In the genomic region with DNA sequence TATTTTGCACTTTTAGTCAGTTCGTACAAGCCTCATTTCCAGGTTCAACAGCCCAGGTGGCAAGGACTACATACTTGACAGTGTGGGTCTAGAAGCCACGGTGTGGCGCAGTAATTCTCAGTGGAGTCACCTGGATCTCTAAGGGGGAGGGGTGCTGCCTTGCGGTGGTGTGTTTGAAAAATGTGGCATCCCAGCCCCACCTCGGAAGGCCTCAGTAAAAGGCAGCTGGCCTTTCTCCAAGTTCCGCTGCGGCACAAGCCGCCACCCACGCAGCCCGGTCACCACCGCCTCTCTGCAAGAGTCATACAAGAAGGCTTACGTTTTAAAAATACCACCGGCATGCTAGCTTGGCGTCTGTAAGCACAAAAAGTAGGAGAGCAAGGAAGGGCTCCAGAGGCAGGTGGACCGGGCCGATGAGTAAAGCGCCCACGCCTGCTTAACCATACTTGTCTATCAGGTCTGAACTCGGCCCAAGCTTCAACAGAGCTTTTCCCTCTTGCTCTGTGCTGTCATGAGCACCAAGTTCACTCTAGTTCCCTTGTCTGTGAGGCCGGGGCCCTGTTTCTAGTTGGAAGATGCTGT, we compare ENCODE assay signal across 8 cellular contexts. TPM values are rescaled to one million over a fixed set of nuclear protein-coding genes. Genes with fewer than 3 reads are reported as not detected.
DNase-seq lines count a peak whose midpoint lies in the region; ATAC-seq and TF ChIP-seq lines count a peak whose summit lies in the region.

No MANE protein-coding gene starts in this region.

- TF ChIP-seq CTCF in GM12865 (IDR thresholded peaks at IDR 0.05; ENCODE audit: insufficient read depth, low read depth, low read length, missing control alignments): peak; percentile 27
- TF ChIP-seq CTCF in HFFc6 (IDR thresholded peaks at IDR 0.05): no peak

- no peaks in the 10 kb centered on the region for H3K27me3 ChIP-seq in muscle layer of duodenum (ENCODE audit: low read depth, low read length)

- no peaks in the 10 kb centered on the region for H3K9me3 ChIP-seq in muscle layer of duodenum (ENCODE audit: control insufficient read depth in 1 of 2, low read length in 2 of 2)

- H3K36me3 ChIP-seq in muscle layer of duodenum (ENCODE audit: control insufficient read depth in 1 of 2, insufficient read depth in 2 of 2, low read length in 2 of 2): no peaks in the 10 kb centered on the region

- H3K27ac Mint-ChIP-seq in HFFc6: peak overlapping the region; percentile 90
- H3K27ac Mint-ChIP-seq in activated CD4-positive, alpha-beta T cell treated with anti-CD3 and anti-CD28 coated beads, Interleukin-2, amount 10 ng/mL, durations not matched to agents 24 days and 14 days: peak overlapping the region; percentile 68
- peak overlapping the region; percentile 28 for H3K27ac Mint-ChIP-seq in stimulated activated memory B cell treated with anti-CD40 and anti-IgM and Interleukin-4, amounts not matched to agents 10 μg/mL and 1 μg/mL and 100 μg/mL, for 72 hours

- DNase-seq in GM12865 (ENCODE audit: low read depth) (peak; percentile 92), HFFc6 (peak; percentile 88), NAMALWA (ENCODE audit: low spot score) (peak; percentile 64), dedifferentiated amniotic fluid mesenchymal stem cell (ENCODE audit: extremely low spot score) (peak; percentile 79), SKM-1 treated with dmso at 0.1 percent for 144 hours (lab: John Stamatoyannopoulos, UW; ENCODE audit: unreplicated experiment) (no peak)
- DNase-seq in activated CD4-positive, alpha-beta T cell treated with anti-CD3 and anti-CD28 coated beads, Interleukin-2, amount 10 ng/mL, durations not matched to agents 24 days and 14 days: peak; percentile 89

- H3K4me1 ChIP-seq in muscle layer of duodenum (ENCODE audit: control insufficient read depth in 1 of 2, insufficient read depth in 2 of 2, low read length in 2 of 2): peaks cover 22 to 31% of the 10 kb centered on the region in 2 donors

- H3K4me3 ChIP-seq in GM12865 (ENCODE audit: low read depth, low read length) (no peak overlapping the region), muscle layer of duodenum (ENCODE audit: low read depth in 1 of 2, low read length in 2 of 2) (peak overlapping the region; percentile 12 to 25)

- no peaks in the 10 kb centered on the region for H3K9me3 Mint-ChIP-seq in HFFc6
- no peaks in the 10 kb centered on the region for H3K9me3 Mint-ChIP-seq in activated CD4-positive, alpha-beta T cell treated with anti-CD3 and anti-CD28 coated beads, Interleukin-2, amount 10 ng/mL, durations not matched to agents 24 days and 14 days
- no peaks in the 10 kb centered on the region for H3K9me3 Mint-ChIP-seq in stimulated activated memory B cell treated with anti-CD40 and anti-IgM and Interleukin-4, amounts not matched to agents 10 μg/mL and 1 μg/mL and 100 μg/mL, for 72 hours

- H3K36me3 Mint-ChIP-seq in HFFc6 (ENCODE audit: low read depth): peaks cover 5% of the 10 kb centered on the region; the same call in 1 of the 2 replicates
- H3K36me3 Mint-ChIP-seq in activated CD4-positive, alpha-beta T cell treated with anti-CD3 and anti-CD28 coated beads, Interleukin-2, amount 10 ng/mL, durations not matched to agents 24 days and 14 days (ENCODE audit: low read depth): no peaks in the 10 kb centered on the region
- peaks cover 4% of the 10 kb centered on the region for H3K36me3 Mint-ChIP-seq in stimulated activated memory B cell treated with anti-CD40 and anti-IgM and Interleukin-4, amounts not matched to agents 10 μg/mL and 1 μg/mL and 100 μg/mL, for 72 hours

- peak overlapping the region; percentile 72 for H3K4me3 Mint-ChIP-seq in HFFc6
- H3K4me3 Mint-ChIP-seq in activated CD4-positive, alpha-beta T cell treated with anti-CD3 and anti-CD28 coated beads, Interleukin-2, amount 10 ng/mL, durations not matched to agents 24 days and 14 days: peak overlapping the region; percentile 42
- peak overlapping the region; percentile 3 for H3K4me3 Mint-ChIP-seq in stimulated activated memory B cell treated with anti-CD40 and anti-IgM and Interleukin-4, amounts not matched to agents 10 μg/mL and 1 μg/mL and 100 μg/mL, for 72 hours

- intact Hi-C loops in activated CD4-positive, alpha-beta T cell treated with anti-CD3 and anti-CD28 coated beads, Interleukin-2, amount 10 ng/mL, durations not matched to agents 24 days and 14 days (cut with micrococcal nuclease): loop anchor here (1.0 to 5.0 kb wide), 7 partner anchors 24 to 170 kb away; no protein-coding TSS in a partner anchor

- peaks cover 94% of the 10 kb centered on the region for H3K4me1 Mint-ChIP-seq in HFFc6 (ENCODE audit: low read depth)
- peaks cover 40% of the 10 kb centered on the region for H3K4me1 Mint-ChIP-seq in activated CD4-positive, alpha-beta T cell treated with anti-CD3 and anti-CD28 coated beads, Interleukin-2, amount 10 ng/mL, durations not matched to agents 24 days and 14 days
- peaks cover 65% of the 10 kb centered on the region for H3K4me1 Mint-ChIP-seq in stimulated activated memory B cell treated with anti-CD40 and anti-IgM and Interleukin-4, amounts not matched to agents 10 μg/mL and 1 μg/mL and 100 μg/mL, for 72 hours

- ATAC-seq in stimulated activated memory B cell treated with anti-CD40 and anti-IgM and Interleukin-4, amounts not matched to agents 10 μg/mL and 1 μg/mL and 100 μg/mL, for 72 hours: peak; percentile 82

- H3K27me3 Mint-ChIP-seq in HFFc6 (ENCODE audit: insufficient read depth): peaks cover 5% of the 10 kb centered on the region
- H3K27me3 Mint-ChIP-seq in activated CD4-positive, alpha-beta T cell treated with anti-CD3 and anti-CD28 coated beads, Interleukin-2, amount 10 ng/mL, durations not matched to agents 24 days and 14 days: peaks cover 8% of the 10 kb centered on the region
- H3K27me3 Mint-ChIP-seq in stimulated activated memory B cell treated with anti-CD40 and anti-IgM and Interleukin-4, amounts not matched to agents 10 μg/mL and 1 μg/mL and 100 μg/mL, for 72 hours: peaks cover 20% of the 10 kb centered on the region

- peak overlapping the region; percentile 26 for H3K27ac ChIP-seq in muscle layer of duodenum (ENCODE audit: low read length)

RNA-seq across cellular contexts. Expression of a gene that starts 49.5 kb away (rescaled TPM):
- 10 to 100 TPM; 28.7 to 38.5 (median 33.3) TPM for total RNA-seq in HFFc6 (2021; fragmentation: NEBNext Ultra II Directional; extraction: Animal tissue kit (Norgen Biotek cat#: 25700))
- total RNA-seq in activated CD4-positive, alpha-beta T cell treated with anti-CD3 and anti-CD28 coated beads, Interleukin-2, amount 10 ng/mL, durations not matched to agents 24 days and 14 days: 7.7 and 9.2 TPM in 2 replicates

Comparison
In these comparisons a context has a peak if more than half of its experiments do, and no peak if none do; other contexts are left out.
1. H3K27ac Mint-ChIP-seq: peak in every context shown above with its lines; median percentile 90 in HFFc6; 68 in activated CD4-positive, alpha-beta T cell treated with anti-CD3 and anti-CD28 coated beads, Interleukin-2, amount 10 ng/mL, durations not matched to agents 24 days and 14 days; 28 in stimulated activated memory B cell treated with anti-CD40 and anti-IgM and Interleukin-4, amounts not matched to agents 10 μg/mL and 1 μg/mL and 100 μg/mL, for 72 hours.
2. H3K4me3 Mint-ChIP-seq: peak in every context shown above with its lines; median percentile 72 in HFFc6; 42 in activated CD4-positive, alpha-beta T cell treated with anti-CD3 and anti-CD28 coated beads, Interleukin-2, amount 10 ng/mL, durations not matched to agents 24 days and 14 days; 3 in stimulated activated memory B cell treated with anti-CD40 and anti-IgM and Interleukin-4, amounts not matched to agents 10 μg/mL and 1 μg/mL and 100 μg/mL, for 72 hours.